19 cellular contexts compared by ENCODE assay signal in the genomic region with DNA sequence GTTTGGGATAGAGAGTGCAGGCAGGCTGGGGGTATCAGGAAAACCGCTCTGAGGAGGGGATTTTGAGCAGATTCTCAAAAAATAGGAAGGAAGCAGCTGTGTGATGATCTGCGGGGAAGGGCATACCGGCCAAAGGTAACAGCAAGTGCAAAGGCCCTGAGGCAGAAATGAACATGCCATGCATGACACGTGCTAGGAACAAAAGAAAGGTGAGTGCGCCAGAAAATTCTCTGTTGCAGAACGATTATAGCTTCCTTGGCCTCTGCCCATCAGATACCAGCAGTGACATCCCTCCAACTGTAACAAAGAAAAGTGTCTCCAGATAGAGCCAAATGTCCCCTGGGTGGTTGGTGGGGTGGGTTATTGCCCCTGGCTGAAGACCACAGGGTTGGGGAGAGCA. TPM values are rescaled to one million over a fixed set of nuclear protein-coding genes. Genes with fewer than 3 reads are reported as not detected.
A peak's percentile ranks its signal among the peaks of the same experiment; 100 is the strongest.
DNase-seq lines count a peak whose midpoint lies in the region; FAIRE-seq and TF ChIP-seq lines count a peak whose summit lies in the region.
"Had no signal": no experiment of that assay in that cellular context is flagged by ENCODE, and none has a peak within 500 bp of the region (broad histone marks: within the 10 kb centered on the region; RNA-seq: fewer than 3 reads in every experiment).

No MANE protein-coding gene starts in this region.

- no peak overlapping the region for H2BK120ac ChIP-seq in mesenchymal stem cell (ENCODE audit: low read depth, low read length)

- H3K27ac ChIP-seq in astrocyte (ENCODE audit: low read depth, low read length), result no peak overlapping the region
- no peak overlapping the region for H3K27ac ChIP-seq in mesenchymal stem cell (ENCODE audit: low read length, poor library complexity, severe bottlenecking)
- H3K27ac ChIP-seq in neural progenitor cell, result no peak overlapping the region
- no peak overlapping the region for H3K27ac ChIP-seq in suprapubic skin
- no peak overlapping the region for H3K27ac ChIP-seq in smooth muscle cell (ENCODE audit: low read depth)
- H3K27ac ChIP-seq: C4-2B, HL-60 had no signal

- intact Hi-C loops in activated naive CD4-positive, alpha-beta T cell treated with anti-CD3 and anti-CD28 coated beads for 36 hours (cut with micrococcal nuclease), result no loop called here

- WGBS in mesenchymal stem cell, result 98% methylated on average over 5 of the region's 6 CpGs
- 55% methylated on average over 6 of the region's 6 CpGs for WGBS in suprapubic skin
- WGBS in smooth muscle cell (ENCODE audit: low lambda C conversion rate), result 93% methylated on average over 6 of the region's 6 CpGs

- H3K27me3 ChIP-seq in astrocyte (ENCODE audit: insufficient read depth, low read length) (no peaks in the 10 kb centered on the region), mesenchymal stem cell (ENCODE audit: control insufficient read depth in 1 of 2, insufficient read depth in 1 of 2, low read length in 2 of 2) (peaks cover 0 to 42% of the 10 kb centered on the region in 2 experiments), neural progenitor cell (no peaks in the 10 kb centered on the region), suprapubic skin (no peaks in the 10 kb centered on the region), smooth muscle cell (ENCODE audit: low read depth) (no peaks in the 10 kb centered on the region)

- TF ChIP-seq CTCF in astrocyte (IDR thresholded peaks at IDR 0.05; ENCODE audit: insufficient read depth, low read depth, low read length) (no peak), neural progenitor cell (IDR thresholded peaks at IDR 0.05) (no peak), suprapubic skin (IDR thresholded peaks at IDR 0.05) (no peak), smooth muscle cell (IDR thresholded peaks at IDR 0.05; ENCODE audit: borderline replicate concordance, insufficient read depth, poor library complexity, severe bottlenecking) (no peak)

- H4K20me1 ChIP-seq in astrocyte (ENCODE audit: insufficient read depth, low read length) (no peaks in the 10 kb centered on the region), neural progenitor cell (ENCODE audit: low read depth) (no peaks in the 10 kb centered on the region), smooth muscle cell (ENCODE audit: low read depth) (no peaks in the 10 kb centered on the region)

- H3K4me2 ChIP-seq in astrocyte (ENCODE audit: low read length), result no peak overlapping the region
- H3K4me2 ChIP-seq in mesenchymal stem cell (ENCODE audit: low read length, poor library complexity, severe bottlenecking), result no peak overlapping the region
- H3K4me2 ChIP-seq in neural progenitor cell, result no peak overlapping the region
- no peak overlapping the region for H3K4me2 ChIP-seq in smooth muscle cell
- H3K4me2 ChIP-seq: A549 had no signal

- no peak overlapping the region for H3K27ac Mint-ChIP-seq in astrocyte (ENCODE audit: unreplicated experiment)
- no peak overlapping the region for H3K27ac Mint-ChIP-seq in neural progenitor cell
- no peak overlapping the region for H3K27ac Mint-ChIP-seq in activated naive CD4-positive, alpha-beta T cell treated with anti-CD3 and anti-CD28 coated beads for 36 hours
- H3K27ac Mint-ChIP-seq: CD4-positive, alpha-beta T cell; HFFc6 had no signal

- H3K9ac ChIP-seq in astrocyte (ENCODE audit: low read length), result no peak overlapping the region
- no peak overlapping the region for H3K9ac ChIP-seq in mesenchymal stem cell (ENCODE audit: low read length)
- H3K9ac ChIP-seq in neural progenitor cell, result no peak overlapping the region
- H3K9ac ChIP-seq in smooth muscle cell (ENCODE audit: low read depth), result no peak overlapping the region

- peaks cover 6% of the 10 kb centered on the region for H3F3A ChIP-seq in neural progenitor cell (ENCODE audit: low read depth)
- H3F3A ChIP-seq in smooth muscle cell (ENCODE audit: low read depth), result no peaks in the 10 kb centered on the region

- H4K91ac ChIP-seq in mesenchymal stem cell (ENCODE audit: low read length), result no peak overlapping the region

- H3K79me1 ChIP-seq in mesenchymal stem cell (replicated peaks; ENCODE audit: low read length, poor library complexity, severe bottlenecking), result no peaks in the 10 kb centered on the region

- no peak overlapping the region for H3K4ac ChIP-seq in mesenchymal stem cell (ENCODE audit: low read depth in 1 of 2, low read length in 2 of 2)

- H3K4me1 Mint-ChIP-seq in astrocyte (ENCODE audit: low read depth, unreplicated experiment) (peaks cover 22% of the 10 kb centered on the region), neural progenitor cell (peaks cover 50% of the 10 kb centered on the region)
- H3K4me1 Mint-ChIP-seq in activated naive CD4-positive, alpha-beta T cell treated with anti-CD3 and anti-CD28 coated beads for 36 hours (ENCODE audit: low read depth), result no peaks in the 10 kb centered on the region

- H3K9me3 Mint-ChIP-seq in astrocyte (ENCODE audit: unreplicated experiment) (peaks cover 15% of the 10 kb centered on the region), neural progenitor cell (peaks cover 20% of the 10 kb centered on the region)
- peaks cover 11% of the 10 kb centered on the region for H3K9me3 Mint-ChIP-seq in activated naive CD4-positive, alpha-beta T cell treated with anti-CD3 and anti-CD28 coated beads for 36 hours
- H3K9me3 Mint-ChIP-seq: CD4-positive, alpha-beta T cell had no signal

- H3K23ac ChIP-seq in mesenchymal stem cell (ENCODE audit: low read length in 2 of 2), result no peak overlapping the region

- H3K27me3 Mint-ChIP-seq in astrocyte (ENCODE audit: low read depth, unreplicated experiment) (no peaks in the 10 kb centered on the region), neural progenitor cell (ENCODE audit: insufficient read depth, low read depth) (peaks cover 22% of the 10 kb centered on the region)
- peaks cover 6% of the 10 kb centered on the region for H3K27me3 Mint-ChIP-seq in activated naive CD4-positive, alpha-beta T cell treated with anti-CD3 and anti-CD28 coated beads for 36 hours (ENCODE audit: low read depth)

- H3K14ac ChIP-seq in mesenchymal stem cell (ENCODE audit: low read length in 2 of 2), result no peak overlapping the region

- no peak for FAIRE-seq in astrocyte (lab: Jason Lieb, UNC)
- FAIRE-seq: A549, D721Med, GM12892 had no signal

- H3K36me3 Mint-ChIP-seq in astrocyte (ENCODE audit: low read depth, unreplicated experiment) (peaks cover 2% of the 10 kb centered on the region), neural progenitor cell (no peaks in the 10 kb centered on the region)
- no peaks in the 10 kb centered on the region for H3K36me3 Mint-ChIP-seq in activated naive CD4-positive, alpha-beta T cell treated with anti-CD3 and anti-CD28 coated beads for 36 hours (ENCODE audit: low read depth)

- TF ChIP-seq EP300 in suprapubic skin (IDR thresholded peaks at IDR 0.05), result no peak

- peak overlapping the region in 1 of 2 experiments; percentile 47 for H2BK12ac ChIP-seq in mesenchymal stem cell (ENCODE audit: low read length in 2 of 2)

- H3K36me3 ChIP-seq in astrocyte (ENCODE audit: insufficient read depth, low read length) (no peaks in the 10 kb centered on the region), mesenchymal stem cell (ENCODE audit: control insufficient read depth in 1 of 2, insufficient read depth in 2 of 2, low read depth in 1 of 2, low read length in 2 of 2) (no peaks in the 10 kb centered on the region), neural progenitor cell (no peaks in the 10 kb centered on the region), suprapubic skin (no peaks in the 10 kb centered on the region), smooth muscle cell (ENCODE audit: low read depth) (no peaks in the 10 kb centered on the region)

- no peak overlapping the region for H2AFZ ChIP-seq in astrocyte (ENCODE audit: low read depth, low read length)
- H2AFZ ChIP-seq in mesenchymal stem cell (ENCODE audit: low read depth, low read length), result no peak overlapping the region
- no peak overlapping the region for H2AFZ ChIP-seq in neural progenitor cell (replicated peaks)
- no peak overlapping the region for H2AFZ ChIP-seq in smooth muscle cell (ENCODE audit: low read depth)

- CTCF ChIA-PET in activated naive CD4-positive, alpha-beta T cell treated with anti-CD3 and anti-CD28 coated beads for 36 hours (lab: Charles Lee), result interaction anchor here (2.4 kb wide), 1 partner anchor 32 kb away, joined by 10 read pairs; no protein-coding TSS in a partner anchor

- H2BK15ac ChIP-seq in mesenchymal stem cell (ENCODE audit: low read depth, poor library complexity, severe bottlenecking), result no peak overlapping the region

- no peak for TF ChIP-seq POLR2A in suprapubic skin (IDR thresholded peaks at IDR 0.05)

- H3K4me1 ChIP-seq in astrocyte (ENCODE audit: insufficient read depth, low read length) (peaks cover 23% of the 10 kb centered on the region), mesenchymal stem cell (ENCODE audit: control insufficient read depth, insufficient read depth, low read depth, low read length) (peaks cover 27% of the 10 kb centered on the region), neural progenitor cell (peaks cover 30% of the 10 kb centered on the region), suprapubic skin (peaks cover 12% of the 10 kb centered on the region), smooth muscle cell (ENCODE audit: low read depth) (peaks cover 19% of the 10 kb centered on the region)

- H4K8ac ChIP-seq in mesenchymal stem cell (ENCODE audit: low read length), result no peak overlapping the region

- no peak overlapping the region for H3K4me3 ChIP-seq in astrocyte (ENCODE audit: insufficient read depth, low read depth, low read length)
- no peak overlapping the region for H3K4me3 ChIP-seq in mesenchymal stem cell (ENCODE audit: insufficient read depth in 1 of 2, low read depth in 1 of 2, low read length in 2 of 2)
- no peak overlapping the region for H3K4me3 ChIP-seq in neural progenitor cell
- H3K4me3 ChIP-seq in suprapubic skin, result no peak overlapping the region
- H3K4me3 ChIP-seq in smooth muscle cell, result no peak overlapping the region
- H3K4me3 ChIP-seq: A549 had no signal

- no peak overlapping the region for H3K18ac ChIP-seq in mesenchymal stem cell (ENCODE audit: low read depth in 1 of 2, low read length in 2 of 2)

- H3K9me3 ChIP-seq in astrocyte (ENCODE audit: insufficient read depth, low read depth, low read length) (no peaks in the 10 kb centered on the region), mesenchymal stem cell (ENCODE audit: control insufficient read depth, low read length) (peaks cover 15% of the 10 kb centered on the region), neural progenitor cell (ENCODE audit: low read depth) (peaks cover 5% of the 10 kb centered on the region), suprapubic skin (no peaks in the 10 kb centered on the region), smooth muscle cell (replicated peaks; ENCODE audit: low read depth) (no peaks in the 10 kb centered on the region)

- no peak overlapping the region for H2BK5ac ChIP-seq in mesenchymal stem cell (ENCODE audit: low read depth, low read length, poor library complexity, severe bottlenecking)

- H2AK5ac ChIP-seq in mesenchymal stem cell (ENCODE audit: low read length, severe bottlenecking), result peak overlapping the region; percentile 85

- peak overlapping the region; percentile 21 for H3K4me3 Mint-ChIP-seq in astrocyte (ENCODE audit: unreplicated experiment)
- peak overlapping the region; percentile 54 for H3K4me3 Mint-ChIP-seq in neural progenitor cell
- H3K4me3 Mint-ChIP-seq in activated naive CD4-positive, alpha-beta T cell treated with anti-CD3 and anti-CD28 coated beads for 36 hours, result no peak overlapping the region
- H3K4me3 Mint-ChIP-seq: CD4-positive, alpha-beta T cell; HFFc6 had no signal

- H3K79me2 ChIP-seq in astrocyte (ENCODE audit: insufficient read depth, low read length) (no peaks in the 10 kb centered on the region), neural progenitor cell (ENCODE audit: low read depth) (no peaks in the 10 kb centered on the region), smooth muscle cell (ENCODE audit: low read depth) (no peaks in the 10 kb centered on the region)

- DNase-seq in astrocyte (ENCODE audit: low read depth) (no peak), mesenchymal stem cell (no peak), neural progenitor cell (ENCODE audit: low spot score) (no peak), suprapubic skin (ENCODE audit: low spot score in 2 of 2) (no peak), smooth muscle cell (lab: John Stamatoyannopoulos, UW; ENCODE audit: unreplicated experiment) (no peak)
- DNase-seq in stimulated activated CD4-positive, alpha-beta T cell treated with anti-CD3 and anti-CD28 coated beads, Interleukin-4, amount 100 ng/mL, for 4 hours, result no peak
- no peak for DNase-seq in activated naive CD4-positive, alpha-beta T cell treated with anti-CD3 and anti-CD28 coated beads for 36 hours
- DNase-seq: AML-193; Caco-2; CD4-positive, alpha-beta T cell; DMS79; GDM1; HCEC 1CT; HFFc6 had no signal

RNA-seq across cellular contexts. Expression of a gene that starts 37.0 kb away (rescaled TPM):
- total RNA-seq in astrocyte (0.11 and 0.38 TPM in 2 replicates), neural progenitor cell (ENCODE audit: low replicate concordance) (0.13 and 2.6 TPM in 2 replicates), suprapubic skin (1 to 10 TPM in 2 of 4 donors, under 1 TPM in 1, not detected in 1; 0.72 to 1.6 (median 1.2) TPM), smooth muscle cell (0.76 and 1.5 TPM in 2 replicates)
- polyA plus RNA-seq in mesenchymal stem cell (2013, experiment 1 of 2), result 0.37 TPM
- 0.44 TPM for polyA plus RNA-seq in mesenchymal stem cell (2013, experiment 2 of 2)
- total RNA-seq in activated naive CD4-positive, alpha-beta T cell treated with anti-CD3 and anti-CD28 coated beads for 36 hours, result not detected
- 1.4 and 2.4 TPM in 2 replicates for polyA plus RNA-seq in smooth muscle cell
- total RNA-seq: CD4-positive, alpha-beta T cell had no signal

RNA-seq across cellular contexts. Expression of a gene that starts 45.4 kb away (rescaled TPM):
- total RNA-seq in astrocyte, result 117 and 140 TPM in 2 replicates
- polyA plus RNA-seq in mesenchymal stem cell (2013, experiment 1 of 2), result 31.9 TPM
- polyA plus RNA-seq in mesenchymal stem cell (2013, experiment 2 of 2), result 31.0 TPM
- total RNA-seq in neural progenitor cell (ENCODE audit: low replicate concordance), result 14.9 and 40.9 TPM in 2 replicates
- under 1 TPM; 0.29 to 0.54 TPM for total RNA-seq in activated naive CD4-positive, alpha-beta T cell treated with anti-CD3 and anti-CD28 coated beads for 36 hours
- total RNA-seq in suprapubic skin, result 100 to 1,000 TPM in 3 of 4 donors, 10 to 100 TPM in 1; 59.0 to 145 (median 104) TPM
- total RNA-seq in smooth muscle cell, result 34.8 and 41.1 TPM in 2 replicates
- 27.3 and 48.4 TPM in 2 replicates for polyA plus RNA-seq in smooth muscle cell

Comparison
In these comparisons a context has a peak if more than half of its experiments do, and no peak if none do; other contexts are left out.
1. RNA of a gene that starts 45.4 kb away (total RNA-seq): 117 to 140 TPM in astrocyte, 59.0 to 145 TPM in suprapubic skin, 34.8 to 41.1 TPM in smooth muscle cell and 14.9 to 40.9 TPM in neural progenitor cell; 0.29 to 0.54 TPM in activated naive CD4-positive, alpha-beta T cell treated with anti-CD3 and anti-CD28 coated beads for 36 hours; every median in the first group is over 10 times any median in the second.